ENCODE assay signal across 1 cellular context in the genomic region with DNA sequence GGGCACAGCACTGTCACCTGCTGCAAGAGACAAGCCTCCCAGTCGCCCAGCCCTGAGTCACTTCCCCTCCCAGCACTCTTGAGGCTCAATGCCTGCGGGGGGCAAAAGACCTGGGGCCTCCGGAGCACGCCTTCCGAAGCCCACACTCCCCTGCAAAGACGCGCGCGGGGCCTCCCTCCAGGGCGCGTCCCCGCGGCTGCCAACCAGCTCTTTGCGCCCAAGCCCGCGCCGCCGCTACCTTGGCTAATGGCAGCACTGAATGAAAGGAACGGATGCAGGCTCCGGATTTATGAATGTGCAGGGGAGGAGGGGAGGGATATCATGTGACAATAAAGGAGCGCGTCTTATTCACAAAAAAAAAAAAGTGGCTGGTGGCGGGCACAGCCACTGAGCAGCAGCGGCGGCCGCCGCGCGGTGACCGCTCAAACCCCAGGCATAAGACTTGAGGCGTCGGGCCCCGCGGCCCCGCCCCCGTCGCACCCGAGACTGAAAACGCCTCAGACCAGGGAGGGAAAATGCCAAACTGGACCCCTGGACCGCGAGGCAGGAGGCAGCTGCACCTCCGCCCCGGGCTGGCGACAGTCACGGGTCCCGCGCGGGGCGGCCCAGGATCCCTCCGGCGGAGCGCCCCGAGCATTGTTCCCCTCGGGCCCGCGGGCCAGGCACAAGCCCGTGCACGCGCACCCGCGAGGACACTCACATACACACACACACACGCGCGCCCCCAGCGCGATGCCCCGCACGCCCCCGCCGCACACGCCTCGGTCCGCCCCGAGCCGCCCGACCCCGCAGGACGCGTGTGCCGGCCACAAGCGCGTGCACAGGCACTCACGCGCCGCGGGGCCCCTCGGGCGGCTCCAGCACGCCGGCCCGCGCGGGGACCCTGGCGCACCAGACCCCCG.
TF ChIP-seq lines count a peak whose summit lies in the region.

No MANE protein-coding gene starts in this region.

TF ChIP-seq in H1, 55 proteins besides CTCF, POLR2A, EP300 and RAD21 (continued from another document):
- TF ChIP-seq, protein P1, sequence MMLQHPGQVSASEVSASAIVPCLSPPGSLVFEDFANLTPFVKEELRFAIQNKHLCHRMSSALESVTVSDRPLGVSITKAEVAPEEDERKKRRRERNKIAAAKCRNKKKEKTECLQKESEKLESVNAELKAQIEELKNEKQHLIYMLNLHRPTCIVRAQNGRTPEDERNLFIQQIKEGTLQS (IDR thresholded peaks at IDR 0.05; ENCODE audit: insufficient read depth, low read depth, low read length), result no peak
- TF ChIP-seq SIN3A (conservative IDR thresholded peaks at IDR 0.05 in 1 of 2, IDR thresholded peaks at IDR 0.05 in 1 of 2; ENCODE audit: low read depth in 1 of 2, low read length in 2 of 2) (peak in 1 of 2 experiments; percentile 17; a peak in 1 of 4 replicates), SUZ12 (IDR thresholded peaks at IDR 0.05; ENCODE audit: low read length) (peak; percentile 73), CHD1 (IDR thresholded peaks at IDR 0.05; ENCODE audit: low read depth, low read length) (no peak), EGR1 (IDR thresholded peaks at IDR 0.05; ENCODE audit: borderline replicate concordance, low read depth, low read length) (no peak), TAF1 (IDR thresholded peaks at IDR 0.05; ENCODE audit: low read depth, low read length) (0 out of 2 replicates have a peak, but pooled peaks have one; percentile 9), ASH2L (IDR thresholded peaks at IDR 0.05; ENCODE audit: low read length) (peak; percentile 37), CHD2 (IDR thresholded peaks at IDR 0.05; ENCODE audit: low read length) (no peak), SRF (IDR thresholded peaks at IDR 0.05; ENCODE audit: low read depth, low read length) (no peak), KDM4A (IDR thresholded peaks at IDR 0.05; ENCODE audit: low read depth, low read length, severe bottlenecking) (peak; percentile 14)
